Comparison of ENCODE assay signal across 28 cellular contexts in genomic region chr2:230144348-230144747, GRCh38.
"Had no signal": no experiment of that assay in that cellular context is flagged by ENCODE, and none has a peak within 500 bp of the region (broad histone marks: within the 10 kb centered on the region; RNA-seq: fewer than 3 reads in every experiment).

No MANE protein-coding gene starts in this region.

- H3K27me3 Mint-ChIP-seq: activated naive CD4-positive, alpha-beta T cell treated with anti-CD3 and anti-CD28 coated beads, Interleukin-2, amount 50 U/mL, for 24 hours; activated naive CD8-positive, alpha-beta T cell treated with anti-CD3 and anti-CD28 coated beads, Interleukin-2, amount 50 U/mL, for 24 hours; stimulated activated naive B cell treated with anti-CD40 and anti-IgM and Interleukin-4, amounts not matched to agents 10 μg/mL and 1 μg/mL and 100 μg/mL, for 72 hours had no signal

- DNase-seq: activated CD4-positive, alpha-beta T cell treated with anti-CD3 and anti-CD28 coated beads, Interleukin-2, amount 10 ng/mL, durations not matched to agents 7 days and 5 days; activated CD4-positive, CD25-positive, alpha-beta regulatory T cell treated with anti-CD3 and anti-CD28 coated beads, Interleukin-2, amount 50 U/mL, for 72 hours; activated CD8-positive, alpha-beta memory T cell treated with anti-CD3 and anti-CD28 coated beads, Interleukin-2, amount 10 ng/mL, durations not matched to agents 7 days and 5 days; activated naive CD8-positive, alpha-beta T cell treated with anti-CD3 and anti-CD28 coated beads, Interleukin-2, amount 50 U/mL, for 24 hours; activated T-cell treated with anti-CD3 and anti-CD28 coated beads, Interleukin-2, amount 50 U/mL, for 48 hours; amygdala; caudate nucleus; cortex of kidney; effector memory CD8-positive, alpha-beta T cell; erythroblast; gastrocnemius medialis; glutamatergic neuron; left lung; mesendoderm; natural killer cell; posterior cingulate gyrus; right cardiac atrium; stimulated activated CD4-positive, alpha-beta T cell treated with anti-CD3 and anti-CD28 coated beads, Interleukin-15, amount 100 ng/mL, for 24 hours; stimulated activated CD4-positive, alpha-beta T cell treated with anti-CD3 and anti-CD28 coated beads, Interleukin-2, amount 100 ng/mL, for 24 hours; stimulated activated naive B cell treated with anti-CD40 and anti-IgM and Interleukin-4, amounts not matched to agents 10 μg/mL and 1 μg/mL and 100 μg/mL, for 72 hours; stomach; T1000; thyroid gland had no signal

- H3K4me3 ChIP-seq: gastrocnemius medialis, left lung, lung, neural progenitor cell, stomach, thyroid gland had no signal

- H3K27me3 ChIP-seq: gastrocnemius medialis, left lung, neural progenitor cell, stomach, thyroid gland had no signal

- H3K9me3 ChIP-seq: gastrocnemius medialis, left lung, thyroid gland had no signal

- H3K36me3 Mint-ChIP-seq: natural killer cell had no signal

- H3K36me3 ChIP-seq: gastrocnemius medialis, left lung, neural progenitor cell, stomach, thyroid gland had no signal

- H3K9me3 Mint-ChIP-seq: activated naive CD4-positive, alpha-beta T cell treated with anti-CD3 and anti-CD28 coated beads, Interleukin-2, amount 50 U/mL, for 24 hours had no signal

- H3K4me3 Mint-ChIP-seq: activated CD4-positive, alpha-beta T cell treated with anti-CD3 and anti-CD28 coated beads, Interleukin-2, amount 10 ng/mL, durations not matched to agents 7 days and 5 days; activated CD8-positive, alpha-beta memory T cell treated with anti-CD3 and anti-CD28 coated beads, Interleukin-2, amount 10 ng/mL, durations not matched to agents 7 days and 5 days; activated CD8-positive, alpha-beta T cell treated with anti-CD3 and anti-CD28 coated beads, Interleukin-2, amount 10 ng/mL, durations not matched to agents 7 days and 5 days; activated naive CD4-positive, alpha-beta T cell treated with anti-CD3 and anti-CD28 coated beads, Interleukin-2, amount 50 U/mL, for 24 hours; activated naive CD8-positive, alpha-beta T cell treated with anti-CD3 and anti-CD28 coated beads, Interleukin-2, amount 50 U/mL, for 24 hours; effector memory CD8-positive, alpha-beta T cell; natural killer cell; neural progenitor cell; stimulated activated naive B cell treated with anti-CD40 and anti-IgM and Interleukin-4, amounts not matched to agents 10 μg/mL and 1 μg/mL and 100 μg/mL, for 72 hours had no signal

- H3K27ac ChIP-seq: gastrocnemius medialis, neural progenitor cell, stomach, thyroid gland had no signal

- H3K4me1 Mint-ChIP-seq: activated CD4-positive, alpha-beta T cell treated with anti-CD3 and anti-CD28 coated beads, Interleukin-2, amount 10 ng/mL, durations not matched to agents 7 days and 5 days; activated CD8-positive, alpha-beta memory T cell treated with anti-CD3 and anti-CD28 coated beads, Interleukin-2, amount 10 ng/mL, durations not matched to agents 7 days and 5 days; activated naive CD4-positive, alpha-beta T cell treated with anti-CD3 and anti-CD28 coated beads, Interleukin-2, amount 50 U/mL, for 24 hours; activated naive CD8-positive, alpha-beta T cell treated with anti-CD3 and anti-CD28 coated beads, Interleukin-2, amount 50 U/mL, for 24 hours; natural killer cell; neural progenitor cell had no signal

- H3K4me1 ChIP-seq: gastrocnemius medialis, left lung, neural progenitor cell, stomach, thyroid gland had no signal

- H3K27ac Mint-ChIP-seq: activated CD4-positive, alpha-beta T cell treated with anti-CD3 and anti-CD28 coated beads, Interleukin-2, amount 10 ng/mL, durations not matched to agents 7 days and 5 days; activated CD8-positive, alpha-beta memory T cell treated with anti-CD3 and anti-CD28 coated beads, Interleukin-2, amount 10 ng/mL, durations not matched to agents 7 days and 5 days; activated CD8-positive, alpha-beta T cell treated with anti-CD3 and anti-CD28 coated beads, Interleukin-2, amount 10 ng/mL, durations not matched to agents 7 days and 5 days; activated naive CD4-positive, alpha-beta T cell treated with anti-CD3 and anti-CD28 coated beads, Interleukin-2, amount 50 U/mL, for 24 hours; activated naive CD8-positive, alpha-beta T cell treated with anti-CD3 and anti-CD28 coated beads, Interleukin-2, amount 50 U/mL, for 24 hours; activated T-helper 2 cell treated with anti-CD3 and anti-CD28 coated beads, Interferon-gamma antibody, Interleukin-2, Interleukin-4, amounts not matched to agents 10 μg/mL and 5 μg/mL and 100 μg/mL, durations not matched to agents 14 hours and 24 hours and 36 hours; effector memory CD8-positive, alpha-beta T cell; natural killer cell; neural progenitor cell; stimulated activated naive B cell treated with anti-CD40 and anti-IgM and Interleukin-4, amounts not matched to agents 10 μg/mL and 1 μg/mL and 100 μg/mL, for 72 hours had no signal
